In the genomic region with DNA sequence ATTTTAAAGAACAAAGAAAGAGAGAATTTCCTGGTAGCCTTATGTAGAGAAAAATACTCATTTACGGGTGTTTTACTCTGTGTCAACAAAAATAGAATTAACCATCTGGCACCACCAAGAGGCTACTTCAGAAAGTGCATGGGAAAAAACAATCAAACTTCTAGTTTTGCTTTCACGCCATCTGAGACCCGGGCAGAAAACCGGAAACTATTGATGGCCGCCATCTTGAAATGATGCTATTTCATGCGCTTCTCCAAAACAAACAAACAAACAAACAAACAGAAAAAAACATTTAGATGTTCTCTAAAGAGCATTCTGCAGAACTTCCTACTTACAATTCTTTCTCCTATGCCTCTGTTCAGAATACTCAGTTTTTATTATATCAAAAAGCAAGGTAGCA, we compare ENCODE assay signal across 9 cellular contexts. TPM values are rescaled to one million over a fixed set of nuclear protein-coding genes. Genes with fewer than 3 reads are reported as not detected.
DNase-seq lines count a peak whose midpoint lies in the region; ATAC-seq and TF ChIP-seq lines count a peak whose summit lies in the region.
"Had no signal": no experiment of that assay in that cellular context is flagged by ENCODE, and none has a peak within 500 bp of the region (broad histone marks: within the 10 kb centered on the region; RNA-seq: fewer than 3 reads in every experiment).

No MANE protein-coding gene starts in this region.

- no peak overlapping the region for H3K14ac ChIP-seq in IMR-90 (replicated peaks; ENCODE audit: low read depth, low read length)

- H3K9me1 ChIP-seq in IMR-90 (ENCODE audit: insufficient read depth, low read length), result no peaks in the 10 kb centered on the region

- H3K36me3 ChIP-seq in IMR-90 (ENCODE audit: control insufficient read depth, insufficient read depth, low read length), result no peaks in the 10 kb centered on the region

- POLR2A ChIA-PET in IMR-90 (lab: Charles Lee; ENCODE audit: unreplicated experiment), result no interaction called here
- POLR2A ChIA-PET in RWPE1 (lab: Yijun Ruan, JAX; ENCODE audit: low non-redundant PET), result no interaction called here

- no peak overlapping the region for H4K5ac ChIP-seq in IMR-90 (ENCODE audit: low read depth, low read length)

- H3K27ac Mint-ChIP-seq in activated naive CD4-positive, alpha-beta T cell treated with anti-CD3 and anti-CD28 coated beads, Interleukin-2, amount 50 U/mL, for 72 hours, result no peak overlapping the region
- H3K27ac Mint-ChIP-seq: activated T-cell treated with anti-CD3 and anti-CD28 coated beads, Interleukin-2, amount 50 U/mL, for 72 hours had no signal

- no peaks in the 10 kb centered on the region for H3K9me3 ChIP-seq in IMR-90 (ENCODE audit: control insufficient read depth, insufficient read depth, low read length)

- H3K27me3 ChIP-seq in IMR-90 (ENCODE audit: control insufficient read depth, insufficient read depth, low read length), result no peaks in the 10 kb centered on the region
- no peaks in the 10 kb centered on the region for H3K27me3 ChIP-seq in foreskin keratinocyte

- no peak overlapping the region for H2BK15ac ChIP-seq in IMR-90 (ENCODE audit: low read depth, low read length)

- H3K4ac ChIP-seq in IMR-90 (ENCODE audit: low read depth, low read length), result no peak overlapping the region

- TF ChIP-seq CTCF in IMR-90 (conservative IDR thresholded peaks at IDR 0.05; ENCODE audit: low read depth, low read length) (peak; percentile 49), RWPE1 (conservative IDR thresholded peaks at IDR 0.05; ENCODE audit: low read depth) (peak; percentile 80), foreskin keratinocyte (conservative IDR thresholded peaks at IDR 0.05) (peak; percentile 76), retinal pigment epithelial cell (conservative IDR thresholded peaks at IDR 0.05; ENCODE audit: low read depth, low read length) (peak; percentile 71)

- no CpG with 5 or more reads among the region's 6 CpGs for WGBS in IMR-90 (ENCODE audit: extremely low coverage in 2 of 2, insufficient read length in 1 of 2), 2 experiments

- no peak overlapping the region for H3K18ac ChIP-seq in IMR-90 (ENCODE audit: low read depth, low read length)

- dilution Hi-C loops in IMR-90 (cut with HindIII; ENCODE audit: low sequenced_read_pairs, unreplicated experiment), result no loop called here

- H2AFZ ChIP-seq in IMR-90 (replicated peaks; ENCODE audit: low read length, poor library complexity), result no peak overlapping the region

- CTCF ChIA-PET in IMR-90 (lab: Yijun Ruan, JAX), result no interaction called here
- CTCF ChIA-PET in RWPE1 (lab: Yijun Ruan, JAX), result interaction anchor here (0.7 to 1.0 kb wide), 4 partner anchors 563 to 869 kb away, joined by 3 to 5 read pairs (median 4); no protein-coding TSS in a partner anchor

- ATAC-seq in GM21381 (IDR thresholded peaks at IDR 0.05; ENCODE audit: unreplicated experiment), result peak; percentile 69
- peak; percentile 35; the same call in 1 of the 2 replicates for ATAC-seq in IMR-90 (ENCODE audit: low read depth)
- ATAC-seq in foreskin keratinocyte, result peak; percentile 78
- ATAC-seq in activated naive CD4-positive, alpha-beta T cell treated with anti-CD3 and anti-CD28 coated beads, Interleukin-2, amount 50 U/mL, for 72 hours, result no peak
- ATAC-seq: activated T-cell treated with anti-CD3 and anti-CD28 coated beads, Interleukin-2, amount 50 U/mL, for 72 hours had no signal

- H4K91ac ChIP-seq in IMR-90 (ENCODE audit: insufficient read depth, low read depth, low read length), result no peak overlapping the region

- no peak overlapping the region for H3K56ac ChIP-seq in IMR-90 (ENCODE audit: extremely low read depth, insufficient read depth, low read length)

- TF ChIP-seq POLR2A in IMR-90 (IDR thresholded peaks at IDR 0.05; ENCODE audit: low read depth, low read length), result no peak

- no peak overlapping the region for H2AK9ac ChIP-seq in IMR-90 (replicated peaks; ENCODE audit: low read depth, low read length, poor library complexity)

- no peaks in the 10 kb centered on the region for H3K79me1 ChIP-seq in IMR-90 (ENCODE audit: low read depth in 1 of 2, low read length in 2 of 2)

- H3K9ac ChIP-seq in IMR-90 (ENCODE audit: low read depth, low read length), result no peak overlapping the region

- no peak overlapping the region for H3K27ac ChIP-seq in IMR-90 (ENCODE audit: insufficient read depth, low read length)
- H3K27ac ChIP-seq in RWPE1, result no peak overlapping the region
- H3K27ac ChIP-seq in foreskin keratinocyte, result no peak overlapping the region

- no peaks in the 10 kb centered on the region for H3K9me3 Mint-ChIP-seq in activated naive CD4-positive, alpha-beta T cell treated with anti-CD3 and anti-CD28 coated beads, Interleukin-2, amount 50 U/mL, for 72 hours
- H3K9me3 Mint-ChIP-seq: activated T-cell treated with anti-CD3 and anti-CD28 coated beads, Interleukin-2, amount 50 U/mL, for 72 hours had no signal

- H4K8ac ChIP-seq in IMR-90 (ENCODE audit: low read depth in 2 of 2, low read length in 2 of 2), result no peak overlapping the region

- H3K36me3 Mint-ChIP-seq in activated naive CD4-positive, alpha-beta T cell treated with anti-CD3 and anti-CD28 coated beads, Interleukin-2, amount 50 U/mL, for 72 hours, result no peaks in the 10 kb centered on the region

- no peak overlapping the region for H2BK20ac ChIP-seq in IMR-90 (ENCODE audit: low read depth, low read length)

- H2BK120ac ChIP-seq in IMR-90 (ENCODE audit: low read depth, low read length), result no peak overlapping the region

- no peak overlapping the region for H3K4me2 ChIP-seq in IMR-90 (ENCODE audit: low read depth, low read length)

- no TSS peak for BruUV-seq in IMR-90 (replicated peaks; lab: Mats Ljungman, UMichigan)

- in situ Hi-C loops in IMR-90 (cut with MboI; ENCODE audit: low sequenced_read_pairs), result loop anchor here (25.0 kb wide), 2 partner anchors 109 to 1016 kb away; no protein-coding TSS in a partner anchor

- DNase-seq in EL (peak; percentile 39), IMR-90 (peak; percentile 12), RWPE1 (ENCODE audit: low spot score) (peak; percentile 23), foreskin keratinocyte (peak in 1 of 2 donors; percentile 34), retinal pigment epithelial cell (ENCODE audit: low read depth) (peak; percentile 9), T-helper 1 cell (no peak)
- no peak for DNase-seq in activated naive CD4-positive, alpha-beta T cell treated with anti-CD3 and anti-CD28 coated beads, Interleukin-2, amount 50 U/mL, for 72 hours (ENCODE audit: low spot score in 2 of 2)

- H3K4me1 ChIP-seq in IMR-90 (ENCODE audit: control insufficient read depth, insufficient read depth, low read length) (no peaks in the 10 kb centered on the region), foreskin keratinocyte (no peaks in the 10 kb centered on the region)

- no peak overlapping the region for H3K23ac ChIP-seq in IMR-90 (ENCODE audit: low read depth, low read length)

- H3K4me3 ChIP-seq in IMR-90 (ENCODE audit: insufficient read depth, low read depth, low read length) (no peak overlapping the region), retinal pigment epithelial cell (ENCODE audit: low read length) (no peak overlapping the region)

- H2AK5ac ChIP-seq in IMR-90 (ENCODE audit: low read depth, low read length), result no peak overlapping the region

- intact Hi-C loops in IMR-90 (cut with micrococcal nuclease), result no loop called here

- no peaks in the 10 kb centered on the region for H4K20me1 ChIP-seq in IMR-90 (ENCODE audit: insufficient read depth, low read length)

- peak; percentile 33; the same call in 1 of the 2 replicates for TF ChIP-seq RAD21 in IMR-90 (IDR thresholded peaks at IDR 0.05; ENCODE audit: low read length)

- H2BK5ac ChIP-seq in IMR-90 (ENCODE audit: low read depth, low read length, poor library complexity, severe bottlenecking), result no peak overlapping the region

TF ChIP-seq in IMR-90, 13 proteins besides CTCF, POLR2A, EP300 and RAD21:
- 0 out of 2 replicates have a peak, but pooled peaks have one; percentile 18 for TF ChIP-seq SMC3 (IDR thresholded peaks at IDR 0.05; ENCODE audit: low read depth, low read length)
- no peak for TF ChIP-seq MAFK (IDR thresholded peaks at IDR 0.05; ENCODE audit: low read depth, low read length)
- no peak for TF ChIP-seq CEBPB (IDR thresholded peaks at IDR 0.05; ENCODE audit: low read depth, low read length)
- no peak for TF ChIP-seq CHD1 (IDR thresholded peaks at IDR 0.05; ENCODE audit: low read depth, low read length)
- TF ChIP-seq RCOR1 (IDR thresholded peaks at IDR 0.05; ENCODE audit: insufficient replicate concordance, low read length), result no peak
- TF ChIP-seq, protein P1, sequence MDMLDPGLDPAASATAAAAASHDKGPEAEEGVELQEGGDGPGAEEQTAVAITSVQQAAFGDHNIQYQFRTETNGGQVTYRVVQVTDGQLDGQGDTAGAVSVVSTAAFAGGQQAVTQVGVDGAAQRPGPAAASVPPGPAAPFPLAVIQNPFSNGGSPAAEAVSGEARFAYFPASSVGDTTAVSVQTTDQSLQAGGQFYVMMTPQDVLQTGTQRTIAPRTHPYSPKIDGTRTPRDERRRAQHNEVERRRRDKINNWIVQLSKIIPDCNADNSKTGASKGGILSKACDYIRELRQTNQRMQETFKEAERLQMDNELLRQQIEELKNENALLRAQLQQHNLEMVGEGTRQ (IDR thresholded peaks at IDR 0.05; ENCODE audit: low read depth, low read length), result no peak
- no peak for TF ChIP-seq MAZ (IDR thresholded peaks at IDR 0.05; ENCODE audit: borderline replicate concordance, low read depth, low read length)

RNA-seq across cellular contexts. Expression of a gene that starts 49.4 kb away (rescaled TPM):
- total RNA-seq in IMR-90 (2012; rRNA removed) (not detected in 2 replicates), foreskin keratinocyte (not detected in 2 replicates)
- polyA plus RNA-seq in IMR-90 (2012; rRNA removed) (not detected in 2 replicates), foreskin keratinocyte (not detected in 2 replicates)
- not detected in 2 replicates for polyA plus RNA-seq in IMR-90 (2012; cell fraction: cytosol; rRNA removed)
- polyA plus RNA-seq in IMR-90 (2012; cell fraction: nucleus; rRNA removed; ENCODE audit: low replicate concordance), result not detected in 2 replicates
- total RNA-seq in activated naive CD4-positive, alpha-beta T cell treated with anti-CD3 and anti-CD28 coated beads, Interleukin-2, amount 50 U/mL, for 72 hours, result not detected
- total RNA-seq: activated T-cell treated with anti-CD3 and anti-CD28 coated beads, Interleukin-2, amount 50 U/mL, for 72 hours had no signal

Comparison
In these comparisons a context has a peak if more than half of its experiments do, and no peak if none do; other contexts are left out.
1. DNase-seq: peak in EL (single experiment), IMR-90 (single experiment), RWPE1 (single experiment) and retinal pigment epithelial cell (single experiment); none in activated naive CD4-positive, alpha-beta T cell treated with anti-CD3 and anti-CD28 coated beads, Interleukin-2, amount 50 U/mL, for 72 hours (0 of 2) and T-helper 1 cell (0 of 5).
2. ATAC-seq: peak in GM21381 (single experiment), IMR-90 (single experiment) and foreskin keratinocyte (single experiment); none in activated naive CD4-positive, alpha-beta T cell treated with anti-CD3 and anti-CD28 coated beads, Interleukin-2, amount 50 U/mL, for 72 hours (0 of 2).
3. Peak in every context shown above with its lines, with median percentiles within 50 percentile points of each other: CTCF ChIP-seq.